8 cellular contexts compared by ENCODE assay signal in genomic region chr17:7686221-7687071, GRCh38. TPM values are rescaled to one million over a fixed set of nuclear protein-coding genes. Genes with fewer than 3 reads are reported as not detected.
DNase-seq lines count a peak whose midpoint lies in the region; ATAC-seq and TF ChIP-seq lines count a peak whose summit lies in the region.

No MANE protein-coding gene starts in this region.

- no peaks in the 10 kb centered on the region for H3K27me3 Mint-ChIP-seq in activated T-helper 2 cell treated with anti-CD3 and anti-CD28 coated beads, Interferon-gamma antibody, Interleukin-2, Interleukin-4, amounts not matched to agents 10 μg/mL and 5 μg/mL and 100 μg/mL, durations not matched to agents 14 hours and 24 hours and 36 hours (ENCODE audit: low read depth)
- H3K27me3 Mint-ChIP-seq in neural crest cell (ENCODE audit: low read depth): no peaks in the 10 kb centered on the region
- no peaks in the 10 kb centered on the region for H3K27me3 Mint-ChIP-seq in stimulated activated naive CD8-positive, alpha-beta T cell treated with anti-CD3 and anti-CD28 coated beads, Interleukin-15, amount 100 ng/mL, for 72 hours

- peak overlapping the region; percentile 97 for H3K27ac Mint-ChIP-seq in activated T-helper 2 cell treated with anti-CD3 and anti-CD28 coated beads, Interferon-gamma antibody, Interleukin-2, Interleukin-4, amounts not matched to agents 10 μg/mL and 5 μg/mL and 100 μg/mL, durations not matched to agents 14 hours and 24 hours and 36 hours
- peak overlapping the region; percentile 100 for H3K27ac Mint-ChIP-seq in neural crest cell (ENCODE audit: unreplicated experiment)
- peak overlapping the region; percentile 99 to 100 for H3K27ac Mint-ChIP-seq in stimulated activated naive CD8-positive, alpha-beta T cell treated with anti-CD3 and anti-CD28 coated beads, Interleukin-15, amount 100 ng/mL, for 72 hours

- no peak for TF ChIP-seq CTCF in neural crest cell (conservative IDR thresholded peaks at IDR 0.05)

- no peaks in the 10 kb centered on the region for H3K9me3 Mint-ChIP-seq in activated T-helper 2 cell treated with anti-CD3 and anti-CD28 coated beads, Interferon-gamma antibody, Interleukin-2, Interleukin-4, amounts not matched to agents 10 μg/mL and 5 μg/mL and 100 μg/mL, durations not matched to agents 14 hours and 24 hours and 36 hours
- H3K9me3 Mint-ChIP-seq in neural crest cell: no peaks in the 10 kb centered on the region
- H3K9me3 Mint-ChIP-seq in stimulated activated naive CD8-positive, alpha-beta T cell treated with anti-CD3 and anti-CD28 coated beads, Interleukin-15, amount 100 ng/mL, for 72 hours: no peaks in the 10 kb centered on the region

- H3K36me3 Mint-ChIP-seq in activated T-helper 2 cell treated with anti-CD3 and anti-CD28 coated beads, Interferon-gamma antibody, Interleukin-2, Interleukin-4, amounts not matched to agents 10 μg/mL and 5 μg/mL and 100 μg/mL, durations not matched to agents 14 hours and 24 hours and 36 hours (ENCODE audit: low read depth): peaks cover 42% of the 10 kb centered on the region
- peaks cover 3% of the 10 kb centered on the region for H3K36me3 Mint-ChIP-seq in neural crest cell (ENCODE audit: low read depth)

- H3K4me1 Mint-ChIP-seq in activated T-helper 2 cell treated with anti-CD3 and anti-CD28 coated beads, Interferon-gamma antibody, Interleukin-2, Interleukin-4, amounts not matched to agents 10 μg/mL and 5 μg/mL and 100 μg/mL, durations not matched to agents 14 hours and 24 hours and 36 hours (ENCODE audit: low read depth): peaks cover 34% of the 10 kb centered on the region
- peaks cover 41% of the 10 kb centered on the region for H3K4me1 Mint-ChIP-seq in neural crest cell
- H3K4me1 Mint-ChIP-seq in stimulated activated naive CD8-positive, alpha-beta T cell treated with anti-CD3 and anti-CD28 coated beads, Interleukin-15, amount 100 ng/mL, for 72 hours: peaks cover 45% of the 10 kb centered on the region

- H3K36me3 ChIP-seq in KOPT-K1 (ENCODE audit: insufficient read depth, low read length): peaks cover 42% of the 10 kb centered on the region

- peak overlapping the region; percentile 95 for H3K27ac ChIP-seq in KOPT-K1 (ENCODE audit: low read depth, low read length, poor library complexity, severe bottlenecking)

- intact Hi-C loops in activated T-helper 2 cell treated with anti-CD3 and anti-CD28 coated beads, Interferon-gamma antibody, Interleukin-2, Interleukin-4, amounts not matched to agents 10 μg/mL and 5 μg/mL and 100 μg/mL, durations not matched to agents 14 hours and 24 hours and 36 hours (cut with micrococcal nuclease): loop anchor here (1.0 to 10.0 kb wide), 9 partner anchors 71 to 538 kb away; partner anchors contain the start of genes EIF5A, HES7, KCTD11 and POLR2A

- no peaks in the 10 kb centered on the region for H3K9me3 ChIP-seq in KOPT-K1 (ENCODE audit: insufficient read depth, low read length, poor library complexity, severe bottlenecking)

- DNase-seq in DMS53 (lab: John Stamatoyannopoulos, UW) (peak; percentile 98), RPMI7951 (ENCODE audit: low read depth) (peak; percentile 80), fibroblast of the conjunctiva (ENCODE audit: low read depth) (peak; percentile 60), neural crest cell (ENCODE audit: low read depth, low spot score) (peak; percentile 76)
- peak; percentile 79 for DNase-seq in activated T-helper 2 cell treated with anti-CD3 and anti-CD28 coated beads, Interferon-gamma antibody, Interleukin-2, Interleukin-4, amounts not matched to agents 10 μg/mL and 5 μg/mL and 100 μg/mL, durations not matched to agents 14 hours and 24 hours and 36 hours (ENCODE audit: low spot score)
- peak; percentile 86 to 88 for DNase-seq in stimulated activated naive CD8-positive, alpha-beta T cell treated with anti-CD3 and anti-CD28 coated beads, Interleukin-15, amount 100 ng/mL, for 72 hours

- ATAC-seq in GM21737 (IDR thresholded peaks at IDR 0.05; ENCODE audit: unreplicated experiment): peak; percentile 42
- ATAC-seq in stimulated activated naive CD8-positive, alpha-beta T cell treated with anti-CD3 and anti-CD28 coated beads, Interleukin-15, amount 100 ng/mL, for 72 hours: peak; percentile 57

- peak overlapping the region; percentile 94 for H3K4me3 Mint-ChIP-seq in activated T-helper 2 cell treated with anti-CD3 and anti-CD28 coated beads, Interferon-gamma antibody, Interleukin-2, Interleukin-4, amounts not matched to agents 10 μg/mL and 5 μg/mL and 100 μg/mL, durations not matched to agents 14 hours and 24 hours and 36 hours (ENCODE audit: low read depth)
- H3K4me3 Mint-ChIP-seq in neural crest cell: peak overlapping the region; percentile 98
- peak overlapping the region; percentile 94 to 96 for H3K4me3 Mint-ChIP-seq in stimulated activated naive CD8-positive, alpha-beta T cell treated with anti-CD3 and anti-CD28 coated beads, Interleukin-15, amount 100 ng/mL, for 72 hours

RNA-seq across cellular contexts. Expression of gene TP53, which starts 0.8 kb away (rescaled TPM):
- total RNA-seq in RPMI7951 (2014; rRNA removed; shearing (Covaris generic)): 2.5 and 4.1 TPM in 2 replicates
- 165 and 174 TPM in 2 replicates for total RNA-seq in activated T-helper 2 cell treated with anti-CD3 and anti-CD28 coated beads, Interferon-gamma antibody, Interleukin-2, Interleukin-4, amounts not matched to agents 10 μg/mL and 5 μg/mL and 100 μg/mL, durations not matched to agents 14 hours and 24 hours and 36 hours
- total RNA-seq in neural crest cell: 135 and 150 TPM in 2 replicates

RNA-seq across cellular contexts. Expression of gene WRAP53, which starts 1.8 kb away (rescaled TPM):
- 22.5 and 25.7 TPM in 2 replicates for total RNA-seq in RPMI7951 (2014; rRNA removed; shearing (Covaris generic))
- total RNA-seq in activated T-helper 2 cell treated with anti-CD3 and anti-CD28 coated beads, Interferon-gamma antibody, Interleukin-2, Interleukin-4, amounts not matched to agents 10 μg/mL and 5 μg/mL and 100 μg/mL, durations not matched to agents 14 hours and 24 hours and 36 hours: 33.2 and 34.5 TPM in 2 replicates
- total RNA-seq in neural crest cell: 35.7 and 41.1 TPM in 2 replicates

RNA-seq across cellular contexts. Expression of gene EFNB3, which starts 18.6 kb away (rescaled TPM):
- 0.84 and 1.3 TPM in 2 replicates for total RNA-seq in RPMI7951 (2014; rRNA removed; shearing (Covaris generic))
- total RNA-seq in activated T-helper 2 cell treated with anti-CD3 and anti-CD28 coated beads, Interferon-gamma antibody, Interleukin-2, Interleukin-4, amounts not matched to agents 10 μg/mL and 5 μg/mL and 100 μg/mL, durations not matched to agents 14 hours and 24 hours and 36 hours: not detected in 2 replicates
- 25.3 and 25.5 TPM in 2 replicates for total RNA-seq in neural crest cell

RNA-seq across cellular contexts. Expression of gene DNAH2, which starts 31.1 kb away (rescaled TPM):
- 1.8 and 3.2 TPM in 2 replicates for total RNA-seq in RPMI7951 (2014; rRNA removed; shearing (Covaris generic))
- total RNA-seq in activated T-helper 2 cell treated with anti-CD3 and anti-CD28 coated beads, Interferon-gamma antibody, Interleukin-2, Interleukin-4, amounts not matched to agents 10 μg/mL and 5 μg/mL and 100 μg/mL, durations not matched to agents 14 hours and 24 hours and 36 hours: not detected in 2 replicates
- total RNA-seq in neural crest cell: 0.16 and 0.27 TPM in 2 replicates

RNA-seq across cellular contexts. Expression of gene ATP1B2, which starts 35.7 kb away (rescaled TPM):
- not detected in 2 replicates for total RNA-seq in RPMI7951 (2014; rRNA removed; shearing (Covaris generic))
- 0.32 and 0.37 TPM in 2 replicates for total RNA-seq in activated T-helper 2 cell treated with anti-CD3 and anti-CD28 coated beads, Interferon-gamma antibody, Interleukin-2, Interleukin-4, amounts not matched to agents 10 μg/mL and 5 μg/mL and 100 μg/mL, durations not matched to agents 14 hours and 24 hours and 36 hours
- total RNA-seq in neural crest cell: 12.1 and 14.3 TPM in 2 replicates

Comparison
In these comparisons a context has a peak if more than half of its experiments do, and no peak if none do; other contexts are left out.
1. Peak in every context shown above with its lines: DNase-seq, ATAC-seq and H3K27ac ChIP-seq.
2. RNA of gene TP53, which starts 0.8 kb away (total RNA-seq): 165 to 174 TPM in activated T-helper 2 cell treated with anti-CD3 and anti-CD28 coated beads, Interferon-gamma antibody, Interleukin-2, Interleukin-4, amounts not matched to agents 10 μg/mL and 5 μg/mL and 100 μg/mL, durations not matched to agents 14 hours and 24 hours and 36 hours and 135 to 150 TPM in neural crest cell; 2.5 to 4.1 TPM in RPMI7951; every median in the first group is over 10 times any median in the second.
3. RNA of gene EFNB3, which starts 18.6 kb away (total RNA-seq): 25.3 to 25.5 TPM in neural crest cell; 0.84 to 1.3 TPM in RPMI7951 and not detected in activated T-helper 2 cell treated with anti-CD3 and anti-CD28 coated beads, Interferon-gamma antibody, Interleukin-2, Interleukin-4, amounts not matched to agents 10 μg/mL and 5 μg/mL and 100 μg/mL, durations not matched to agents 14 hours and 24 hours and 36 hours; every median in the first group is over 10 times any median in the second.